ENCODE assay signal across 8 cellular contexts in the genomic region with DNA sequence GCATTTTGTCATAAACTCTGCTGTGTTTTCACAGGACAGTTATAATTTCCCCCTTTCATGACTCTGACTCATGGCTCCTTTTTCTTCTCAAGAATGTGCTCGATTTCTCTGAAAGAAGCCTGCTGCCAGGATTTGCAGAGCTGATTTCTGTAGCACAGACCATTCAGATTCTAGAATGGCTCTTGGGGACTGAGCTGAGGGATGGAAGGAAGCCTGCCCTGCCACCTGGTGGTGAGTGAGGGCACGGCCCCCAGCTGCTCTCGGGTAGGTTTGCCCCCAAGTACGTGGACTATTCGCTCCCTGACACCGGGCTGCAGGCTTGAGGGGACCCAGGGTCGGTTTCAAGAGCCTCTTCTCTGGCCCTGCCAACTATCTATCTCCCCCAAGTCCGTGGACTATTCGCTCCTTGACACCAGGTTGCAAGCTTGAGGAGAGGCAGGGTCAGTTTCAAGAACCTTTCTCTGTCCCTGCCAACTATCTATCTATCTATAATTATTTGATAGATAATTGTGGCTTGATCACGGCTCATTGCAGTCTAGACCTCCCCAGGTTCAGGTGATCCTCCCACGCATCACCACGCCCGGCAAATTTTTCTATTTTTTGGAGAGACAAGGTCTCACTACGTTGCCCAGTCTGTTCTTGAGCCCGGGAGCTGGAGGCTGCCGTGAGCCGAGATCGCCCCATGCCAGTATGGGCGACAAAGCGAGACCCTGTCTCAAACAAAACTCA. TPM values are rescaled to one million over a fixed set of nuclear protein-coding genes. Genes with fewer than 3 reads are reported as not detected.
DNase-seq lines count a peak whose midpoint lies in the region; ATAC-seq, FAIRE-seq and TF ChIP-seq lines count a peak whose summit lies in the region.

No MANE protein-coding gene starts in this region.

- no peak for FAIRE-seq in RCC 7860 (lab: Jason Lieb, UNC)

- peaks cover 12% of the 10 kb centered on the region for H3K27me3 Mint-ChIP-seq in activated T-helper 17 cell treated with anti-CD3 and anti-CD28 coated beads, Interleukin-2, amount 50 U/mL, for 72 hours

- DNase-seq in ELF-1 (ENCODE audit: low read depth, low spot score), result peak; percentile 91
- DNase-seq in H4 (ENCODE audit: low spot score), result peak; percentile 56
- DNase-seq in RCC 7860 (ENCODE audit: low spot score), result peak; percentile 49
- DNase-seq in fibroblast of the aortic adventitia (ENCODE audit: low read depth), result peak; percentile 96
- DNase-seq in nucleus accumbens (lab: John Stamatoyannopoulos, UW), result peak in 45 of 56 donors; percentile 7 to 78 (median 37)
- DNase-seq in superior temporal gyrus (ENCODE audit: extremely low spot score), result peak; percentile 81

- H3K9me3 Mint-ChIP-seq in activated T-helper 17 cell treated with anti-CD3 and anti-CD28 coated beads, Interleukin-2, amount 50 U/mL, for 72 hours, result no peaks in the 10 kb centered on the region

- H3K4me3 Mint-ChIP-seq in activated T-helper 17 cell treated with anti-CD3 and anti-CD28 coated beads, Interleukin-2, amount 50 U/mL, for 72 hours, result peak overlapping the region; percentile 98

- no peaks in the 10 kb centered on the region for H3K36me3 Mint-ChIP-seq in activated T-helper 17 cell treated with anti-CD3 and anti-CD28 coated beads, Interleukin-2, amount 50 U/mL, for 72 hours (ENCODE audit: low read depth)

- peaks cover 8% of the 10 kb centered on the region for H3K4me1 Mint-ChIP-seq in activated T-helper 17 cell treated with anti-CD3 and anti-CD28 coated beads, Interleukin-2, amount 50 U/mL, for 72 hours

- TF ChIP-seq CTCF in LNCAP (IDR thresholded peaks at IDR 0.05), result peak; percentile 70
- TF ChIP-seq CTCF in fibroblast of the aortic adventitia (IDR thresholded peaks at IDR 0.05; ENCODE audit: insufficient read depth, low read length), result peak; percentile 97

- peak; percentile 74 for ATAC-seq in activated T-helper 17 cell treated with anti-CD3 and anti-CD28 coated beads, Interleukin-2, amount 50 U/mL, for 72 hours (replicated peaks)

- no peak overlapping the region for H3K27ac Mint-ChIP-seq in activated T-helper 17 cell treated with anti-CD3 and anti-CD28 coated beads, Interleukin-2, amount 50 U/mL, for 72 hours

- H3K4me3 ChIP-seq in fibroblast of the aortic adventitia (ENCODE audit: low read depth, low read length), result no peak overlapping the region

RNA-seq across cellular contexts. Expression of a gene that starts 1.4 kb away (rescaled TPM):
- total RNA-seq in H4 (2014; rRNA removed; shearing (Covaris generic)), result 24.6 and 30.0 TPM in 2 replicates
- 10 to 100 TPM; 36.5 to 37.6 TPM for total RNA-seq in activated T-helper 17 cell treated with anti-CD3 and anti-CD28 coated beads, Interleukin-2, amount 50 U/mL, for 72 hours
- total RNA-seq in fibroblast of the aortic adventitia (ENCODE audit: low replicate concordance), result 15.0 and 21.1 TPM in 2 replicates

RNA-seq across cellular contexts. Expression of a gene that starts 10.2 kb away (rescaled TPM):
- not detected in 2 replicates for total RNA-seq in H4 (2014; rRNA removed; shearing (Covaris generic))
- total RNA-seq in activated T-helper 17 cell treated with anti-CD3 and anti-CD28 coated beads, Interleukin-2, amount 50 U/mL, for 72 hours, result not detected
- total RNA-seq in fibroblast of the aortic adventitia (ENCODE audit: low replicate concordance), result not detected in 2 replicates

RNA-seq across cellular contexts. Expression of a gene that starts 20.4 kb away (rescaled TPM):
- 26.6 and 49.4 TPM in 2 replicates for total RNA-seq in H4 (2014; rRNA removed; shearing (Covaris generic))
- 10 to 100 TPM in 1 of 2 donors, 1 to 10 TPM in 1; 10.0 to 16.0 TPM for total RNA-seq in activated T-helper 17 cell treated with anti-CD3 and anti-CD28 coated beads, Interleukin-2, amount 50 U/mL, for 72 hours
- 8.6 and 15.0 TPM in 2 replicates for total RNA-seq in fibroblast of the aortic adventitia (ENCODE audit: low replicate concordance)

RNA-seq across cellular contexts. Expression of a gene that starts 21.5 kb away (rescaled TPM):
- total RNA-seq in H4 (2014; rRNA removed; shearing (Covaris generic)), result 534 and 543 TPM in 2 replicates
- 100 to 1,000 TPM; 317 to 592 TPM for total RNA-seq in activated T-helper 17 cell treated with anti-CD3 and anti-CD28 coated beads, Interleukin-2, amount 50 U/mL, for 72 hours
- 195 and 196 TPM in 2 replicates for total RNA-seq in fibroblast of the aortic adventitia (ENCODE audit: low replicate concordance)

Comparison
In these comparisons a context has a peak if more than half of its experiments do, and no peak if none do; other contexts are left out.
1. DNase-seq: peak in every context shown above with its lines; median percentile 96 in fibroblast of the aortic adventitia; 91 in ELF-1; 81 in superior temporal gyrus; 56 in H4; 49 in RCC 7860; 37 in nucleus accumbens.